In the genomic region with DNA sequence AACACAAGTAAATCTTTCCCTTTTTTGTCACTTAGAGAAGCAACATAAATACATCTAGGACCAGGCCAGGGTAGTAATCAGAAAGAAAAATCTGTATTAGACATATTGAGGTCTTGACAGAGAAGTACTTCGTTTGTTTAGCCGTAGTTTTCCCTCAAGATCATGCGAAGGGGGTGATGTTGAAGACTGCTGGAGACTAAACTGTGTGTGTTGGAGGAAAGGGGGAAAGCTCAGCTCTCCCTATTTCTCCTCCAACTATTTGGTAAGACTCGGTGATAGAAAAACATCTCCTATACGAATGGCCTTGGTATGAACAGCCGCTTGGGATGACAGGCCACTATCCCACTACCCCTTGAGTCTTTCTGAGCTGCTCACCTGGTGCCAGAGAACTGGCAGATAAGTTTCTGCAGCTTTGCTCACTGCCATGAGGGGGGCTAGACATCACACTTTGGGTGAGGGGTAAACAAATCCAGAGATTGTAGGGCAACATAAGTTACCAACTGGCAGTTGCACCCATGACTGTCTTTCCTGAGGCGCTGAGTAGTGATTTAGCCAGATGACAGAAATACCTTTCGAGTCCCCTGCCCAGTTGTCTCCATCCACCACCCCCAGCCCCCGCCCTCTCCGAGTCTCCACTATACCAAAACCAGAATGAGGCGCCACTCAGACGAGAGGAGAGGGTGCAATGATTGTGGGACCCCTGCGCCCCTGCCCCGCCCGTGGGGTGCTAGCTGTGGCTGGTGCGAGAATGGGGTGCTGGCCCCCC, we compare ENCODE assay signal across 8 cellular contexts. TPM values are rescaled to one million over a fixed set of nuclear protein-coding genes. Genes with fewer than 3 reads are reported as not detected.
A peak's percentile ranks its signal among the peaks of the same experiment; 100 is the strongest.
DNase-seq lines count a peak whose midpoint lies in the region; ATAC-seq, FAIRE-seq and TF ChIP-seq lines count a peak whose summit lies in the region.

No MANE protein-coding gene starts in this region.

- TF ChIP-seq POLR2A in body of pancreas (IDR thresholded peaks at IDR 0.05) (no peak), H54 (IDR thresholded peaks at IDR 0.05; ENCODE audit: low read depth, low read length) (no peak)

- FAIRE-seq in H54 (lab: Jason Lieb, UNC) = no peak

- H3K27ac Mint-ChIP-seq in HFFc6 (peak overlapping the region; percentile 95), mesothelial cell of epicardium (no peak overlapping the region)

- no peak for TF ChIP-seq CTCF in A673 (conservative IDR thresholded peaks at IDR 0.05; ENCODE audit: low read depth, low read length)
- no peak for TF ChIP-seq CTCF in HFFc6 (IDR thresholded peaks at IDR 0.05)
- TF ChIP-seq CTCF in body of pancreas (IDR thresholded peaks at IDR 0.05) = no peak
- TF ChIP-seq CTCF in mesothelial cell of epicardium (IDR thresholded peaks at IDR 0.05; ENCODE audit: unreplicated experiment) = no peak

- no peaks in the 10 kb centered on the region for H3K9me3 ChIP-seq in A673 (ENCODE audit: low read depth, low read length, poor library complexity, severe bottlenecking)
- H3K9me3 ChIP-seq in body of pancreas = no peaks in the 10 kb centered on the region

- H3K4me1 Mint-ChIP-seq in HFFc6 (ENCODE audit: low read depth) (peaks cover 49% of the 10 kb centered on the region), mesothelial cell of epicardium (peaks cover 12% of the 10 kb centered on the region)

- DNase-seq in A673 (ENCODE audit: low spot score) (no peak), HFFc6 (no peak), body of pancreas (no peak), mesothelial cell of epicardium (ENCODE audit: low spot score in 2 of 2, unreplicated experiment in 2 of 2) (no peak), DMS 273 treated with DMSO at 0.1 percent for 48 hours (lab: John Stamatoyannopoulos, UW) (no peak), H54 (ENCODE audit: insufficient read length, low spot score) (no peak)

- peak overlapping the region; percentile 79 for H3K27ac ChIP-seq in A673 (ENCODE audit: low read depth, low read length, poor library complexity, severe bottlenecking)
- peak overlapping the region; percentile 79 to 94 (median 84) for H3K27ac ChIP-seq in body of pancreas

- H3K27me3 Mint-ChIP-seq in HFFc6 (ENCODE audit: insufficient read depth) (peaks cover 6% of the 10 kb centered on the region), mesothelial cell of epicardium (ENCODE audit: low read depth) (peaks cover 6% of the 10 kb centered on the region)

- CTCF ChIA-PET in A673 (lab: Charles Lee) = interaction anchor here (0.8 kb wide), 1 partner anchor 68 kb away, joined by 5 read pairs; no protein-coding TSS in a partner anchor

- H3K36me3 Mint-ChIP-seq in HFFc6 (ENCODE audit: low read depth) (peaks cover 15% of the 10 kb centered on the region; the same call in 1 of the 2 replicates), mesothelial cell of epicardium (peaks cover 1% of the 10 kb centered on the region)

- no peak for ATAC-seq in body of pancreas
- ATAC-seq in HG02588 (IDR thresholded peaks at IDR 0.05; ENCODE audit: unreplicated experiment) = no peak
- ATAC-seq in GM21825 (IDR thresholded peaks at IDR 0.05; ENCODE audit: unreplicated experiment) = no peak

- TSS peak; percentile 47 for BruUV-seq in A673 (replicated peaks; lab: Mats Ljungman, UMichigan)

- H3K4me1 ChIP-seq in A673 (ENCODE audit: insufficient read depth, low read length, poor library complexity, severe bottlenecking) (peaks cover 14% of the 10 kb centered on the region), body of pancreas (peaks cover 29% of the 10 kb centered on the region)

- H3K27me3 ChIP-seq in A673 (replicated peaks; ENCODE audit: insufficient read depth, low read depth, low read length, poor library complexity) = no peaks in the 10 kb centered on the region
- H3K27me3 ChIP-seq in body of pancreas = no peaks in the 10 kb centered on the region

- 21 to 29% methylated on average over 9 to 16 of the region's 16 CpGs for WGBS in body of pancreas, 2 donors

- peak overlapping the region; percentile 92 for H3K4me3 Mint-ChIP-seq in HFFc6
- peak overlapping the region; percentile 80 for H3K4me3 Mint-ChIP-seq in mesothelial cell of epicardium

- H3K4me3 ChIP-seq in A673 (ENCODE audit: low read depth, low read length, poor library complexity, severe bottlenecking) (peak overlapping the region; percentile 82), body of pancreas (peak overlapping the region; percentile 56 to 59)

- H3K9me3 Mint-ChIP-seq in HFFc6 = no peaks in the 10 kb centered on the region
- no peaks in the 10 kb centered on the region for H3K9me3 Mint-ChIP-seq in mesothelial cell of epicardium

- intact Hi-C loops in A673 (cut with micrococcal nuclease; ENCODE audit: unreplicated experiment) = no loop called here
- intact Hi-C loops in body of pancreas (cut with DNase I) = no loop called here

- H3K36me3 ChIP-seq in A673 (ENCODE audit: insufficient read depth, low read length, poor library complexity, severe bottlenecking) = peaks cover 11% of the 10 kb centered on the region
- no peaks in the 10 kb centered on the region for H3K36me3 ChIP-seq in body of pancreas (replicated peaks in 1 of 2; ENCODE audit: insufficient read depth in 1 of 2, low read depth in 2 of 2)

- POLR2A ChIA-PET in A673 (lab: Charles Lee; ENCODE audit: low non-redundant PET) = interaction anchor here (0.5 to 0.9 kb wide), 4 partner anchors 45 to 419 kb away, joined by 3 to 4 read pairs (median 3); no protein-coding TSS in a partner anchor

RNA-seq across cellular contexts. Expression of a gene that starts 0.7 kb away (rescaled TPM):
- 10.0 and 10.9 TPM in 2 replicates for total RNA-seq in A673 (2021)
- total RNA-seq in HFFc6 (2021; fragmentation: NEBNext Ultra II Directional; extraction: Animal tissue kit (Norgen Biotek cat#: 25700)) = 10 to 100 TPM in 5 of 6 experiments, 1 to 10 TPM in 1; 8.6 to 13.0 (median 10.8) TPM
- 1 to 10 TPM; 2.9 to 5.9 TPM for total RNA-seq in body of pancreas
- total RNA-seq in mesothelial cell of epicardium = 5.2 to 6.9 TPM (median 6.4 TPM) in 3 replicates

RNA-seq across cellular contexts. Expression of a gene that starts 17.9 kb away (rescaled TPM):
- total RNA-seq in A673 (2021) = 6.9 and 7.4 TPM in 2 replicates
- 1 to 10 TPM; 4.3 to 8.2 (median 6.5) TPM for total RNA-seq in HFFc6 (2021; fragmentation: NEBNext Ultra II Directional; extraction: Animal tissue kit (Norgen Biotek cat#: 25700))
- 10 to 100 TPM; 14.5 to 36.3 TPM for total RNA-seq in body of pancreas
- 2.2 to 2.6 TPM (median 2.5 TPM) in 3 replicates for total RNA-seq in mesothelial cell of epicardium

RNA-seq across cellular contexts. Expression of a gene that starts 23.3 kb away (rescaled TPM):
- 378 and 401 TPM in 2 replicates for total RNA-seq in A673 (2021)
- 100 to 1,000 TPM; 227 to 290 (median 257) TPM for total RNA-seq in HFFc6 (2021; fragmentation: NEBNext Ultra II Directional; extraction: Animal tissue kit (Norgen Biotek cat#: 25700))
- 10 to 100 TPM; 23.6 to 25.1 TPM for total RNA-seq in body of pancreas
- 137 to 148 TPM (median 145 TPM) in 3 replicates for total RNA-seq in mesothelial cell of epicardium

RNA-seq across cellular contexts. Expression of a gene that starts 24.1 kb away (rescaled TPM):
- total RNA-seq in A673 (2021) (125 and 128 TPM in 2 replicates), body of pancreas (10 to 100 TPM in 1 of 2 donors, 1 to 10 TPM in 1; 9.3 to 46.1 TPM), mesothelial cell of epicardium (56.3 to 62.6 TPM (median 57.1 TPM) in 3 replicates)
- 10 to 100 TPM; 42.2 to 75.9 (median 65.4) TPM for total RNA-seq in HFFc6 (2021; fragmentation: NEBNext Ultra II Directional; extraction: Animal tissue kit (Norgen Biotek cat#: 25700))

RNA-seq across cellular contexts. Expression of a gene that starts 25.0 kb away (rescaled TPM):
- total RNA-seq in A673 (2021) (not detected in 2 replicates), body of pancreas (not detected), mesothelial cell of epicardium (not detected in 3 replicates)
- under 1 TPM in 2 of 6 experiments, not detected in 4; 0.19 to 0.28 TPM for total RNA-seq in HFFc6 (2021; fragmentation: NEBNext Ultra II Directional; extraction: Animal tissue kit (Norgen Biotek cat#: 25700))
